8 cellular contexts compared by ENCODE assay signal in the genomic region with DNA sequence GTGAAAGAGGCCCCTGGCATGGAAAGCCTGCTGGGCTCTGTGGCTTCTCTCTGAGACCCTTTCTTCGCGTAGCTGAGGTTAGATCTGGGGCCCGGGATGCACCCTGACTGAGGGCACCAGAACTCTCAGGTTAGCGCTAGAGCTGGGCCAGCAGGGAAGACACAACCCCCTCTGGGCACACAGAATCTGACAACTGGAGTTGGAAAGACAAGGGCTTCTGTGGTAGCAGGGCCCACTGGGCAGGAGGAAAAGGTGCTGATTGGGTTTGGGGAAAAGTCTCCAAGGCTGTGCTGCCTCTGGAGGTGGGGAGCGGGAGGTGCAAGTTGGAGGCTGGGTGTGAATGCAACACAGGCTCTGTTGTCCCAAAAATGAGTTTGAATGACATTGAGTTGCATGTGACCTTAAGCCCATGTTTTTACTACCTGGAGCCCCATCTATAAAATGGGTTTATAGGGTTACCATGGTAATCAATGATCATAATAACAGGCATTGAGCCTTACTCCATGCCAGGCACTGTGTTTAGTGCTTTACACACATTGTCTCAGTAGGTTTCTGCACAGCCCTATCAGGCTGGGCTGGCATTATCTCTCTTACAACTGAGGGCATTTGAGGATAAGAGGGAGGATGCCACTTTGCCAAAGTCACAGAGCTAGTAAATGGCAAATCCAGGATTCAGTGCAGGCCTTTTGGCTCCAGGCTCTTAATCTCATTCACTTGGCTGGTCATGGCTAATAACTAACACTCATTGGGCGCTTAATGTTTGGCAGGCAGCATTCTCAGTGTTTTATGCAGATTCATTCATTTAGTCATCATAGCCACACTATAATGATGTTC. TPM values are rescaled to one million over a fixed set of nuclear protein-coding genes. Genes with fewer than 3 reads are reported as not detected.
A peak's percentile ranks its signal among the peaks of the same experiment; 100 is the strongest.
DNase-seq lines count a peak whose midpoint lies in the region; ATAC-seq, FAIRE-seq and TF ChIP-seq lines count a peak whose summit lies in the region.

No MANE protein-coding gene starts in this region.

- H3K4me3 ChIP-seq in LNCaP clone FGC (ENCODE audit: low read depth, low read length) = no peak overlapping the region
- H3K4me3 ChIP-seq in body of pancreas = no peak overlapping the region

- H3K4me1 Mint-ChIP-seq in mesothelial cell of epicardium = peaks cover 14% of the 10 kb centered on the region

- H3K27ac ChIP-seq in body of pancreas = no peak overlapping the region

- no peak for TF ChIP-seq POLR2A in body of pancreas (IDR thresholded peaks at IDR 0.05)

- H3K36me3 Mint-ChIP-seq in mesothelial cell of epicardium = no peaks in the 10 kb centered on the region

- DNase-seq in LNCaP clone FGC (ENCODE audit: low read depth) (no peak), body of pancreas (no peak), mesothelial cell of epicardium (ENCODE audit: low spot score in 2 of 2, unreplicated experiment in 2 of 2) (no peak)

- ATAC-seq in body of pancreas (no peak), HG03439 (IDR thresholded peaks at IDR 0.05; ENCODE audit: unreplicated experiment) (no peak), GM21825 (IDR thresholded peaks at IDR 0.05; ENCODE audit: unreplicated experiment) (no peak), GM18511 (IDR thresholded peaks at IDR 0.05; ENCODE audit: unreplicated experiment) (no peak), GM21381 (IDR thresholded peaks at IDR 0.05; ENCODE audit: unreplicated experiment) (no peak)

- peak; percentile 41 for FAIRE-seq in G401.6 (lab: Jason Lieb, UNC)

- WGBS in body of pancreas, 2 donors = 84 to 91% methylated on average over 5 to 6 of the region's 6 CpGs

- H3K27me3 ChIP-seq in body of pancreas = no peaks in the 10 kb centered on the region

- no peaks in the 10 kb centered on the region for H3K36me3 ChIP-seq in body of pancreas (replicated peaks in 1 of 2; ENCODE audit: insufficient read depth in 1 of 2, low read depth in 2 of 2)

- intact Hi-C loops in body of pancreas (cut with DNase I) = loop anchor here (10.0 kb wide), 1 partner anchor 69 kb away; the partner anchor contains the start of gene GJD3

- TF ChIP-seq CTCF in LNCaP clone FGC (IDR thresholded peaks at IDR 0.05; ENCODE audit: control insufficient read depth, extremely low read depth, insufficient read depth) (peak; percentile 43), body of pancreas (IDR thresholded peaks at IDR 0.05) (peak in 4 of 7 experiments; percentile 13 to 32 (median 26)), mesothelial cell of epicardium (IDR thresholded peaks at IDR 0.05; ENCODE audit: unreplicated experiment) (peak; percentile 40)

- peak overlapping the region; percentile 8 for H3K27ac Mint-ChIP-seq in mesothelial cell of epicardium

- no peaks in the 10 kb centered on the region for H3K27me3 Mint-ChIP-seq in mesothelial cell of epicardium (ENCODE audit: low read depth)

- H3K9me3 ChIP-seq in body of pancreas = no peaks in the 10 kb centered on the region

- H3K9me3 Mint-ChIP-seq in mesothelial cell of epicardium = peaks cover 3% of the 10 kb centered on the region

- no peaks in the 10 kb centered on the region for H3K4me1 ChIP-seq in body of pancreas

- no peak overlapping the region for H3K4me3 Mint-ChIP-seq in mesothelial cell of epicardium

RNA-seq across cellular contexts. Expression of gene IGFBP4, which starts 9.5 kb away (rescaled TPM):
- total RNA-seq in body of pancreas (100 to 1,000 TPM in 1 of 2 donors, 10 to 100 TPM in 1; 88.7 to 315 TPM), mesothelial cell of epicardium (106 to 111 TPM (median 108 TPM) in 3 replicates)

RNA-seq across cellular contexts. Expression of gene TOP2A, which starts 16.1 kb away (rescaled TPM):
- total RNA-seq in body of pancreas = under 1 TPM in 1 of 2 donors, not detected in 1; 0.33 TPM
- 79.4 to 91.0 TPM (median 85.3 TPM) in 3 replicates for total RNA-seq in mesothelial cell of epicardium

Comparison
In these comparisons a context has a peak if more than half of its experiments do, and no peak if none do; other contexts are left out.
1. RNA of gene TOP2A, which starts 16.1 kb away (total RNA-seq): 79.4 to 91.0 TPM in mesothelial cell of epicardium; 0.33 TPM in body of pancreas; every median in the first group is over 10 times any median in the second.
2. Peak in every context shown above with its lines, with median percentiles within 50 percentile points of each other: CTCF ChIP-seq.